ENCODE assay signal across 1 cellular context in genomic region chr10:104049497-104050250, GRCh38.
TF ChIP-seq lines count a peak whose summit lies in the region.

No MANE protein-coding gene starts in this region.

TF ChIP-seq in SK-N-SH, 30 proteins besides CTCF, POLR2A, EP300 and RAD21 (continued from another document):
- no peak for TF ChIP-seq ZBTB33 (IDR thresholded peaks at IDR 0.05; ENCODE audit: borderline replicate concordance, low read depth)
- no peak for TF ChIP-seq CHD2 (IDR thresholded peaks at IDR 0.05; ENCODE audit: low read length, partially characterized antibody)
- TF ChIP-seq MXI1 (IDR thresholded peaks at IDR 0.05; ENCODE audit: low read depth, low read length) = no peak
- peak; percentile 44; the same call in 1 of the 2 replicates for TF ChIP-seq JUND (IDR thresholded peaks at IDR 0.05)
- TF ChIP-seq IRF3 (IDR thresholded peaks at IDR 0.05; ENCODE audit: low read depth, low read length) = no peak
- TF ChIP-seq MEF2A (IDR thresholded peaks at IDR 0.05; ENCODE audit: borderline replicate concordance, low read depth) = no peak
- TF ChIP-seq USF1 (IDR thresholded peaks at IDR 0.05; ENCODE audit: borderline replicate concordance, low read depth) = no peak
- TF ChIP-seq RXRA (IDR thresholded peaks at IDR 0.05; ENCODE audit: borderline replicate concordance, low read depth) = no peak
